ENCODE assay signal across 2 cellular contexts in genomic region chr19:45255611-45256157, GRCh38.
TF ChIP-seq lines count a peak whose summit lies in the region.

No MANE protein-coding gene starts in this region.

TF ChIP-seq in HCT116, 20 proteins besides CTCF, POLR2A, EP300 and RAD21:
- TF ChIP-seq EGR1 (IDR thresholded peaks at IDR 0.05; ENCODE audit: low read depth) (no peak), ATF3 (IDR thresholded peaks at IDR 0.05) (no peak), TCF7L2 (IDR thresholded peaks at IDR 0.05; ENCODE audit: borderline replicate concordance, extremely low read depth, insufficient read depth, insufficient read length) (no peak), YY1 (IDR thresholded peaks at IDR 0.05; ENCODE audit: extremely low read depth, insufficient replicate concordance, low read depth, low read length) (no peak), FOSL1 (IDR thresholded peaks at IDR 0.05; ENCODE audit: low read depth) (no peak), EZH2phosphoT487 (IDR thresholded peaks at IDR 0.05; ENCODE audit: borderline replicate concordance) (no peak), ZNF274 (IDR thresholded peaks at IDR 0.05; ENCODE audit: low read depth, low read length) (no peak), REST (IDR thresholded peaks at IDR 0.05; ENCODE audit: low read depth) (no peak), ZFX (IDR thresholded peaks at IDR 0.05) (no peak), ELF1 (IDR thresholded peaks at IDR 0.05; ENCODE audit: borderline replicate concordance, low read depth) (no peak), SRF (IDR thresholded peaks at IDR 0.05; ENCODE audit: low read depth) (no peak), POLR2AphosphoS5 (IDR thresholded peaks at IDR 0.05; ENCODE audit: low read depth, low read length) (no peak), SIN3A (IDR thresholded peaks at IDR 0.05; ENCODE audit: low read depth) (no peak), ZBTB33 (IDR thresholded peaks at IDR 0.05; ENCODE audit: extremely low read depth, insufficient replicate concordance, low read length) (no peak), CEBPB (IDR thresholded peaks at IDR 0.05; ENCODE audit: low read depth) (no peak), MAX (IDR thresholded peaks at IDR 0.05) (no peak)

TF ChIP-seq in SK-N-SH, 30 proteins besides CTCF, POLR2A, EP300 and RAD21:
- no peak for TF ChIP-seq FOXJ3 (CRISPR knock-in tag; IDR thresholded peaks at IDR 0.05)
- TF ChIP-seq EZH2phosphoT487 (IDR thresholded peaks at IDR 0.05; ENCODE audit: borderline replicate concordance, low read depth): no peak
- TF ChIP-seq RCOR1 (IDR thresholded peaks at IDR 0.05; ENCODE audit: low read length): no peak
